1 cellular context compared by ENCODE assay signal in the genomic region with DNA sequence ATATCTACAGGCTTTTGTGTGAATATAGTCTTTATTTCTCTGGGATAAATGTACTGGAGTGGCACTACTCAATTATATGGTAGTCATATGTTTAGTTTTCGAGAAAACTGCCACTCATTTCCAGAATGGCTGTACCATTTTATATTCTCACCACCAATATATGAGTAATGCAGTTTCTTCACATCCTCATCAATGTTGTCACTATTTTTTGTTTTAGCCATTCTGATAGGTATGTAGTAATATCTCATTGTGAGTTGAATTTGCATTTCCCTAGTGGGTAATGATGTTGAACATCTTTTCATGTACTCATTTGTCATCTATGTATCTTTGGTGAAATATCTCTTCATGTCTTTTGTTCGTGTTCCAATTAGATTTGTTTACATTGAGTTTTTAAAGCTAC.
TF ChIP-seq lines count a peak whose summit lies in the region.

No MANE protein-coding gene starts in this region.

TF ChIP-seq in GM12878, 131 proteins besides CTCF, POLR2A, EP300 and RAD21 (continued from another document):
- TF ChIP-seq, protein P1, sequence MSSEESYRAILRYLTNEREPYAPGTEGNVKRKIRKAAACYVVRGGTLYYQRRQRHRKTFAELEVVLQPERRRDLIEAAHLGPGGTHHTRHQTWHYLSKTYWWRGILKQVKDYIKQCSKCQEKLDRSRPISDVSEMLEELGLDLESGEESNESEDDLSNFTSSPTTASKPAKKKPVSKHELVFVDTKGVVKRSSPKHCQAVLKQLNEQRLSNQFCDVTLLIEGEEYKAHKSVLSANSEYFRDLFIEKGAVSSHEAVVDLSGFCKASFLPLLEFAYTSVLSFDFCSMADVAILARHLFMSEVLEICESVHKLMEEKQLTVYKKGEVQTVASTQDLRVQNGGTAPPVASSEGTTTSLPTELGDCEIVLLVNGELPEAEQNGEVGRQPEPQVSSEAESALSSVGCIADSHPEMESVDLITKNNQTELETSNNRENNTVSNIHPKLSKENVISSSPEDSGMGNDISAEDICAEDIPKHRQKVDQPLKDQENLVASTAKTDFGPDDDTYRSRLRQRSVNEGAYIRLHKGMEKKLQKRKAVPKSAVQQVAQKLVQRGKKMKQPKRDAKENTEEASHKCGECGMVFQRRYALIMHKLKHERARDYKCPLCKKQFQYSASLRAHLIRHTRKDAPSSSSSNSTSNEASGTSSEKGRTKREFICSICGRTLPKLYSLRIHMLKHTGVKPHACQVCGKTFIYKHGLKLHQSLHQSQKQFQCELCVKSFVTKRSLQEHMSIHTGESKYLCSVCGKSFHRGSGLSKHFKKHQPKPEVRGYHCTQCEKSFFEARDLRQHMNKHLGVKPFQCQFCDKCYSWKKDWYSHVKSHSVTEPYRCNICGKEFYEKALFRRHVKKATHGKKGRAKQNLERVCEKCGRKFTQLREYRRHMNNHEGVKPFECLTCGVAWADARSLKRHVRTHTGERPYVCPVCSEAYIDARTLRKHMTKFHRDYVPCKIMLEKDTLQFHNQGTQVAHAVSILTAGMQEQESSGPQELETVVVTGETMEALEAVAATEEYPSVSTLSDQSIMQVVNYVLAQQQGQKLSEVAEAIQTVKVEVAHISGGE (CRISPR knock-in tag; IDR thresholded peaks at IDR 0.05): no peak
- no peak for TF ChIP-seq JUND (IDR thresholded peaks at IDR 0.05; ENCODE audit: low read depth, low read length)
- no peak for TF ChIP-seq ZZZ3 (IDR thresholded peaks at IDR 0.05; ENCODE audit: control insufficient read depth, insufficient read length, low read depth)
- TF ChIP-seq EED (IDR thresholded peaks at IDR 0.05; ENCODE audit: low read depth): no peak
- TF ChIP-seq RFX5 (IDR thresholded peaks at IDR 0.05; ENCODE audit: low read depth, low read length): no peak
- TF ChIP-seq KAT2A (conservative IDR thresholded peaks at IDR 0.05; ENCODE audit: control insufficient read depth, low read depth, low read length): no peak
- TF ChIP-seq ZNF384 (IDR thresholded peaks at IDR 0.05; ENCODE audit: borderline replicate concordance, low read depth, low read length): no peak
- no peak for TF ChIP-seq ESRRA (IDR thresholded peaks at IDR 0.05; ENCODE audit: low read length)
- TF ChIP-seq, protein P2, sequence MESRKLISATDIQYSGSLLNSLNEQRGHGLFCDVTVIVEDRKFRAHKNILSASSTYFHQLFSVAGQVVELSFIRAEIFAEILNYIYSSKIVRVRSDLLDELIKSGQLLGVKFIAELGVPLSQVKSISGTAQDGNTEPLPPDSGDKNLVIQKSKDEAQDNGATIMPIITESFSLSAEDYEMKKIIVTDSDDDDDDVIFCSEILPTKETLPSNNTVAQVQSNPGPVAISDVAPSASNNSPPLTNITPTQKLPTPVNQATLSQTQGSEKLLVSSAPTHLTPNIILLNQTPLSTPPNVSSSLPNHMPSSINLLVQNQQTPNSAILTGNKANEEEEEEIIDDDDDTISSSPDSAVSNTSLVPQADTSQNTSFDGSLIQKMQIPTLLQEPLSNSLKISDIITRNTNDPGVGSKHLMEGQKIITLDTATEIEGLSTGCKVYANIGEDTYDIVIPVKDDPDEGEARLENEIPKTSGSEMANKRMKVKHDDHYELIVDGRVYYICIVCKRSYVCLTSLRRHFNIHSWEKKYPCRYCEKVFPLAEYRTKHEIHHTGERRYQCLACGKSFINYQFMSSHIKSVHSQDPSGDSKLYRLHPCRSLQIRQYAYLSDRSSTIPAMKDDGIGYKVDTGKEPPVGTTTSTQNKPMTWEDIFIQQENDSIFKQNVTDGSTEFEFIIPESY (IDR thresholded peaks at IDR 0.05): no peak
- no peak for TF ChIP-seq TCF12 (IDR thresholded peaks at IDR 0.05; ENCODE audit: low read depth, low read length)
- TF ChIP-seq HDAC2 (IDR thresholded peaks at IDR 0.05): no peak
- TF ChIP-seq E2F8 (IDR thresholded peaks at IDR 0.05; ENCODE audit: low read depth, partially characterized antibody): no peak
- TF ChIP-seq, protein P3, sequence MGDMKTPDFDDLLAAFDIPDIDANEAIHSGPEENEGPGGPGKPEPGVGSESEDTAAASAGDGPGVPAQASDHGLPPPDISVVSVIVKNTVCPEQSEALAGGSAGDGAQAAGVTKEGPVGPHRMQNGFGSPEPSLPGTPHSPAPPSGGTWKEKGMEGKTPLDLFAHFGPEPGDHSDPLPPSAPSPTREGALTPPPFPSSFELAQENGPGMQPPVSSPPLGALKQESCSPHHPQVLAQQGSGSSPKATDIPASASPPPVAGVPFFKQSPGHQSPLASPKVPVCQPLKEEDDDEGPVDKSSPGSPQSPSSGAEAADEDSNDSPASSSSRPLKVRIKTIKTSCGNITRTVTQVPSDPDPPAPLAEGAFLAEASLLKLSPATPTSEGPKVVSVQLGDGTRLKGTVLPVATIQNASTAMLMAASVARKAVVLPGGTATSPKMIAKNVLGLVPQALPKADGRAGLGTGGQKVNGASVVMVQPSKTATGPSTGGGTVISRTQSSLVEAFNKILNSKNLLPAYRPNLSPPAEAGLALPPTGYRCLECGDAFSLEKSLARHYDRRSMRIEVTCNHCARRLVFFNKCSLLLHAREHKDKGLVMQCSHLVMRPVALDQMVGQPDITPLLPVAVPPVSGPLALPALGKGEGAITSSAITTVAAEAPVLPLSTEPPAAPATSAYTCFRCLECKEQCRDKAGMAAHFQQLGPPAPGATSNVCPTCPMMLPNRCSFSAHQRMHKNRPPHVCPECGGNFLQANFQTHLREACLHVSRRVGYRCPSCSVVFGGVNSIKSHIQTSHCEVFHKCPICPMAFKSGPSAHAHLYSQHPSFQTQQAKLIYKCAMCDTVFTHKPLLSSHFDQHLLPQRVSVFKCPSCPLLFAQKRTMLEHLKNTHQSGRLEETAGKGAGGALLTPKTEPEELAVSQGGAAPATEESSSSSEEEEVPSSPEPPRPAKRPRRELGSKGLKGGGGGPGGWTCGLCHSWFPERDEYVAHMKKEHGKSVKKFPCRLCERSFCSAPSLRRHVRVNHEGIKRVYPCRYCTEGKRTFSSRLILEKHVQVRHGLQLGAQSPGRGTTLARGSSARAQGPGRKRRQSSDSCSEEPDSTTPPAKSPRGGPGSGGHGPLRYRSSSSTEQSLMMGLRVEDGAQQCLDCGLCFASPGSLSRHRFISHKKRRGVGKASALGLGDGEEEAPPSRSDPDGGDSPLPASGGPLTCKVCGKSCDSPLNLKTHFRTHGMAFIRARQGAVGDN (IDR thresholded peaks at IDR 0.05): no peak
- no peak for TF ChIP-seq CHD2 (IDR thresholded peaks at IDR 0.05; ENCODE audit: borderline replicate concordance, low read depth, low read length)
- TF ChIP-seq PAX5 (IDR thresholded peaks at IDR 0.05; ENCODE audit: borderline replicate concordance, low read depth, low read length): no peak
